ENCODE assay signal across 8 cellular contexts in genomic region chr10:13074562-13075451, GRCh38. TPM values are rescaled to one million over a fixed set of nuclear protein-coding genes. Genes with fewer than 3 reads are reported as not detected.
DNase-seq lines count a peak whose midpoint lies in the region; ATAC-seq and TF ChIP-seq lines count a peak whose summit lies in the region.

No MANE protein-coding gene starts in this region.

- H3K27me3 Mint-ChIP-seq in CD14-positive monocyte (ENCODE audit: low read depth in 3 of 3) = peaks cover 3 to 6% (median 5%) of the 10 kb centered on the region in 3 donors
- peaks cover 21% of the 10 kb centered on the region for H3K27me3 Mint-ChIP-seq in activated CD4-positive, alpha-beta memory T cell treated with anti-CD3 and anti-CD28 coated beads, Interleukin-2, amount 10 ng/mL, durations not matched to agents 7 days and 5 days
- peaks cover 41% of the 10 kb centered on the region for H3K27me3 Mint-ChIP-seq in stimulated activated memory B cell treated with anti-CD40 and anti-IgM and Interleukin-4, amounts not matched to agents 10 μg/mL and 1 μg/mL and 100 μg/mL, for 72 hours

- ATAC-seq in stimulated activated memory B cell treated with anti-CD40 and anti-IgM and Interleukin-4, amounts not matched to agents 10 μg/mL and 1 μg/mL and 100 μg/mL, for 72 hours = peak; percentile 78
- ATAC-seq in GM18870 (IDR thresholded peaks at IDR 0.05; ENCODE audit: unreplicated experiment) = no peak

- intact Hi-C loops in CD14-positive monocyte (cut with micrococcal nuclease) = no loop called here

- H3K9me3 ChIP-seq in HAP-1 = no peaks in the 10 kb centered on the region; the same call in 1 of the 2 replicates

- POLR2A ChIA-PET in activated CD4-positive, alpha-beta memory T cell treated with anti-CD3 and anti-CD28 coated beads, Interleukin-2, amount 10 ng/mL, durations not matched to agents 7 days and 5 days (lab: Charles Lee) = no interaction called here

- H3K4me3 ChIP-seq in HAP-1 = no peak overlapping the region

- no peaks in the 10 kb centered on the region for H3K4me1 ChIP-seq in HAP-1

- no peak for DNase-seq in CD14-positive monocyte (ENCODE audit: low spot score)
- DNase-seq in HAP-1 (ENCODE audit: low spot score in 2 of 2) = peak; percentile 72 to 83
- DNase-seq in NCI-H526 treated with DMSO at 0.1 percent for 48 hours (lab: John Stamatoyannopoulos, UW) = peak; percentile 30
- peak; percentile 65 for DNase-seq in activated CD4-positive, alpha-beta memory T cell treated with anti-CD3 and anti-CD28 coated beads, Interleukin-2, amount 10 ng/mL, durations not matched to agents 7 days and 5 days
- DNase-seq in epidermal melanocyte (ENCODE audit: insufficient read length, low spot score) = peak; percentile 72
- DNase-seq in mucosa of gallbladder (ENCODE audit: low spot score) = peak; percentile 62

- H3K36me3 Mint-ChIP-seq in CD14-positive monocyte = no peaks in the 10 kb centered on the region
- H3K36me3 Mint-ChIP-seq in activated CD4-positive, alpha-beta memory T cell treated with anti-CD3 and anti-CD28 coated beads, Interleukin-2, amount 10 ng/mL, durations not matched to agents 7 days and 5 days (ENCODE audit: low read depth) = no peaks in the 10 kb centered on the region
- H3K36me3 Mint-ChIP-seq in stimulated activated memory B cell treated with anti-CD40 and anti-IgM and Interleukin-4, amounts not matched to agents 10 μg/mL and 1 μg/mL and 100 μg/mL, for 72 hours = peaks cover 7% of the 10 kb centered on the region

- peaks cover 8 to 23% (median 13%) of the 10 kb centered on the region in 7 donors for H3K9me3 Mint-ChIP-seq in CD14-positive monocyte
- H3K9me3 Mint-ChIP-seq in activated CD4-positive, alpha-beta memory T cell treated with anti-CD3 and anti-CD28 coated beads, Interleukin-2, amount 10 ng/mL, durations not matched to agents 7 days and 5 days = peaks cover 10% of the 10 kb centered on the region
- peaks cover 9% of the 10 kb centered on the region for H3K9me3 Mint-ChIP-seq in stimulated activated memory B cell treated with anti-CD40 and anti-IgM and Interleukin-4, amounts not matched to agents 10 μg/mL and 1 μg/mL and 100 μg/mL, for 72 hours

- peaks cover 4% of the 10 kb centered on the region for H3K27me3 ChIP-seq in HAP-1 (ENCODE audit: low read depth)

- CTCF ChIA-PET in activated CD4-positive, alpha-beta memory T cell treated with anti-CD3 and anti-CD28 coated beads, Interleukin-2, amount 10 ng/mL, durations not matched to agents 7 days and 5 days (lab: Charles Lee) = interaction anchor here (0.6 to 1.6 kb wide), 13 partner anchors 9 to 1002 kb away, joined by 3 to 7 read pairs (median 3); no protein-coding TSS in a partner anchor

- H3K4me3 Mint-ChIP-seq in CD14-positive monocyte = no peak overlapping the region
- no peak overlapping the region for H3K4me3 Mint-ChIP-seq in activated CD4-positive, alpha-beta memory T cell treated with anti-CD3 and anti-CD28 coated beads, Interleukin-2, amount 10 ng/mL, durations not matched to agents 7 days and 5 days
- H3K4me3 Mint-ChIP-seq in stimulated activated memory B cell treated with anti-CD40 and anti-IgM and Interleukin-4, amounts not matched to agents 10 μg/mL and 1 μg/mL and 100 μg/mL, for 72 hours = no peak overlapping the region

- H3K27ac Mint-ChIP-seq in CD14-positive monocyte = no peak overlapping the region
- H3K27ac Mint-ChIP-seq in activated CD4-positive, alpha-beta memory T cell treated with anti-CD3 and anti-CD28 coated beads, Interleukin-2, amount 10 ng/mL, durations not matched to agents 7 days and 5 days = no peak overlapping the region
- H3K27ac Mint-ChIP-seq in stimulated activated memory B cell treated with anti-CD40 and anti-IgM and Interleukin-4, amounts not matched to agents 10 μg/mL and 1 μg/mL and 100 μg/mL, for 72 hours = no peak overlapping the region

- TF ChIP-seq CTCF in CD14-positive monocyte (IDR thresholded peaks at IDR 0.05) = peak; percentile 76

- in situ Hi-C loops in HAP-1 (cut with MboI; ENCODE audit: low sequenced_read_pairs) = loop anchor here (25.0 kb wide), 2 partner anchors 363 to 813 kb away; no protein-coding TSS in a partner anchor

- H3K4me1 Mint-ChIP-seq in CD14-positive monocyte = no peaks in the 10 kb centered on the region
- no peaks in the 10 kb centered on the region for H3K4me1 Mint-ChIP-seq in activated CD4-positive, alpha-beta memory T cell treated with anti-CD3 and anti-CD28 coated beads, Interleukin-2, amount 10 ng/mL, durations not matched to agents 7 days and 5 days
- H3K4me1 Mint-ChIP-seq in stimulated activated memory B cell treated with anti-CD40 and anti-IgM and Interleukin-4, amounts not matched to agents 10 μg/mL and 1 μg/mL and 100 μg/mL, for 72 hours = no peaks in the 10 kb centered on the region

- no peaks in the 10 kb centered on the region for H3K36me3 ChIP-seq in HAP-1 (replicated peaks)

RNA-seq across cellular contexts. Expression of gene OPTN, which starts 25.2 kb away (rescaled TPM):
- 1 to 10 TPM; 2.6 to 3.7 TPM for polyA plus RNA-seq in CD14-positive monocyte
- 100 to 1,000 TPM; 196 to 197 TPM for total RNA-seq in activated CD4-positive, alpha-beta memory T cell treated with anti-CD3 and anti-CD28 coated beads, Interleukin-2, amount 10 ng/mL, durations not matched to agents 7 days and 5 days
- total RNA-seq in mucosa of gallbladder = 70.3 TPM
